31 cellular contexts compared by ENCODE assay signal in the genomic region with DNA sequence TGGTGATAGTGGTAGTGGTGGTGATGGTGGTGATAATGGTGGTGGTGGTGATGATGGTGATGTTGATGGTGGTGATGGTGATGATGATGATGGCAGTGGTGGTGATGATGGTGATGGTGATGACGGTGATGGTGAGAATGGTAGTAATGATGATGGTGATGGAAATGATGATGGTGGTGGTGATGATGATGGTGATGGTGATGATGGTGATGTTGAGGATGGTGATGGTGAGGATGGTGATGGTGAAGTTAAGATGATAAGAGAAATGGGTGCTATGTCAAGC. TPM values are rescaled to one million over a fixed set of nuclear protein-coding genes. Genes with fewer than 3 reads are reported as not detected.
"Had no signal": no experiment of that assay in that cellular context is flagged by ENCODE, and none has a peak within 500 bp of the region (broad histone marks: within the 10 kb centered on the region; RNA-seq: fewer than 3 reads in every experiment).

No MANE protein-coding gene starts in this region.

- H3K27me3 ChIP-seq: ovary, testis had no signal

- H3K27ac Mint-ChIP-seq: naive thymus-derived CD8-positive, alpha-beta T cell; nephron progenitor cell; stimulated activated memory B cell treated with anti-CD40 and anti-IgM and Interleukin-4, amounts not matched to agents 10 μg/mL and 1 μg/mL and 100 μg/mL, for 72 hours; type B pancreatic cell had no signal

- H3K4me3 ChIP-seq: coronary artery, esophagus muscularis mucosa, gastroesophageal sphincter, heart left ventricle, hepatocyte, lower lobe of right lung, ovary, psoas muscle, skin epidermis, spleen, testis, tibial artery had no signal

- H3K27me3 Mint-ChIP-seq: stimulated activated memory B cell treated with anti-CD40 and anti-IgM and Interleukin-4, amounts not matched to agents 10 μg/mL and 1 μg/mL and 100 μg/mL, for 72 hours had no signal

- H3K9me3 ChIP-seq: testis had no signal

- H2AFZ ChIP-seq: hepatocyte had no signal

- H3K4me1 ChIP-seq: foreskin keratinocyte, psoas muscle, testis had no signal

- H3K4me3 Mint-ChIP-seq: naive thymus-derived CD8-positive, alpha-beta T cell; nephron progenitor cell; stimulated activated memory B cell treated with anti-CD40 and anti-IgM and Interleukin-4, amounts not matched to agents 10 μg/mL and 1 μg/mL and 100 μg/mL, for 72 hours; type B pancreatic cell had no signal

- ATAC-seq: foreskin keratinocyte; gastroesophageal sphincter; heart left ventricle; left ventricle myocardium superior; naive thymus-derived CD8-positive, alpha-beta T cell; psoas muscle; stimulated activated memory B cell treated with anti-CD40 and anti-IgM and Interleukin-4, amounts not matched to agents 10 μg/mL and 1 μg/mL and 100 μg/mL, for 72 hours; stimulated activated naive CD8-positive, alpha-beta T cell treated with anti-CD3 and anti-CD28 coated beads, Interleukin-15, Interleukin-2, amounts not matched to agents 100 U/mL and 50 U/mL, for 24 hours had no signal

- H3K79me2 ChIP-seq: hepatocyte had no signal

- H3K36me3 ChIP-seq: esophagus muscularis mucosa, gastroesophageal sphincter, heart left ventricle, lower lobe of right lung, ovary, spleen, tibial artery had no signal

- H3K4me2 ChIP-seq: hepatocyte had no signal

- FAIRE-seq: endothelial cell of umbilical vein had no signal

- H3K27ac ChIP-seq: coronary artery, esophagus muscularis mucosa, foreskin keratinocyte, gastroesophageal sphincter, heart left ventricle, hepatocyte, lower lobe of right lung, ovary, psoas muscle, skin epidermis, spleen, testis, tibial artery had no signal

- H3K4me1 Mint-ChIP-seq: stimulated activated memory B cell treated with anti-CD40 and anti-IgM and Interleukin-4, amounts not matched to agents 10 μg/mL and 1 μg/mL and 100 μg/mL, for 72 hours had no signal

- H3K36me3 Mint-ChIP-seq: stimulated activated memory B cell treated with anti-CD40 and anti-IgM and Interleukin-4, amounts not matched to agents 10 μg/mL and 1 μg/mL and 100 μg/mL, for 72 hours; type B pancreatic cell had no signal

- DNase-seq: dermis blood vessel endothelial cell; effector memory CD4-positive, alpha-beta T cell; foreskin keratinocyte; islet precursor cell; nephron progenitor cell; occipital lobe; ovary; stimulated activated CD4-positive, alpha-beta T cell treated with anti-CD3 and anti-CD28 coated beads, Interleukin-4, amount 100 ng/mL, for 4 hours; stimulated activated naive CD8-positive, alpha-beta T cell treated with anti-CD3 and anti-CD28 coated beads, Interleukin-15, Interleukin-2, amounts not matched to agents 100 U/mL and 50 U/mL, for 24 hours; testis; tibial artery had no signal

RNA-seq across cellular contexts. Expression of a gene that starts 11.8 kb away (rescaled TPM):
- total RNA-seq: dermis blood vessel endothelial cell; endothelial cell of umbilical vein; epithelial cell of proximal tubule; esophagus muscularis mucosa; fibroblast of lung; foreskin keratinocyte; gastroesophageal sphincter; heart left ventricle; hepatocyte; left ventricle myocardium superior; lower lobe of right lung; mesenteric fat pad; myocyte; naive thymus-derived CD8-positive, alpha-beta T cell; occipital lobe; ovary; psoas muscle; renal cortical epithelial cell; right cardiac atrium; spleen had no signal
- polyA plus RNA-seq: endothelial cell of umbilical vein; fibroblast of lung; foreskin keratinocyte; heart left ventricle; hepatocyte; naive thymus-derived CD8-positive, alpha-beta T cell; ovary; psoas muscle; right cardiac atrium; spleen had no signal

RNA-seq across cellular contexts. Expression of a gene that starts 25.4 kb away (rescaled TPM):
- total RNA-seq: dermis blood vessel endothelial cell; endothelial cell of umbilical vein; epithelial cell of proximal tubule; foreskin keratinocyte; gastroesophageal sphincter; hepatocyte; lower lobe of right lung; mesenteric fat pad; myocyte; naive thymus-derived CD8-positive, alpha-beta T cell; occipital lobe; ovary; psoas muscle; renal cortical epithelial cell had no signal
- polyA plus RNA-seq: endothelial cell of umbilical vein; fibroblast of lung; foreskin keratinocyte; hepatocyte; naive thymus-derived CD8-positive, alpha-beta T cell; ovary; psoas muscle; spleen had no signal
